ENCODE assay signal across 8 cellular contexts in the genomic region with DNA sequence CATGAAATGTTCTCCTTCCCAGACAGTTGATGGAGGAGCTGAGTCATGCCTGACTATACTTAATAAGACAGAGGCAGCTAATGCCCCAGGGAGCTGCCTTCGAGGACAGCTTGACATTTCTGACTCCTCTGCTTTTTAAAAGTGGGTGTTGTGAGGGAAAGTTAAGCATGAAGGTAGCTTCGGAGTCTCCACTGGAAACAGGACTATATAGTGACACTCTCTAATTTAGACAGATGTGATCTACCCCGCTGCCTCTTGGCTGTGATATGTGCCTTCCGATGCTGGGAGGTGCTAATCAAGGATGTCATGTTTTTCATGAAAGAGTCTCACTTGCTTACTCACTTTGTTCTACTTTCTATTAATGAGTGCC.
DNase-seq lines count a peak whose midpoint lies in the region; ATAC-seq and TF ChIP-seq lines count a peak whose summit lies in the region.

No MANE protein-coding gene starts in this region.

- H3K4me3 Mint-ChIP-seq in CD14-positive monocyte = no peak overlapping the region
- H3K4me3 Mint-ChIP-seq in activated T-cell treated with anti-CD3 and anti-CD28 coated beads, Interleukin-2, amount 50 U/mL, for 72 hours = peak overlapping the region; percentile 67

- H3K9me3 ChIP-seq in left lung (no peaks in the 10 kb centered on the region), gastrocnemius medialis (no peaks in the 10 kb centered on the region)

- in situ Hi-C loops in gastrocnemius medialis (cut with MboI; ENCODE audit: low sequenced_read_pairs in 4 of 4) = no loop called here

- DNase-seq in CD14-positive monocyte (ENCODE audit: low spot score) (no peak), left lung (no peak), gastrocnemius medialis (no peak), left colon (no peak)
- peak; percentile 37 to 40 for DNase-seq in activated T-cell treated with anti-CD3 and anti-CD28 coated beads, Interleukin-2, amount 50 U/mL, for 72 hours

- no peaks in the 10 kb centered on the region for H3K36me3 ChIP-seq in left lung
- no peaks in the 10 kb centered on the region for H3K36me3 ChIP-seq in gastrocnemius medialis

- TF ChIP-seq POLR2A in gastrocnemius medialis (IDR thresholded peaks at IDR 0.05) = no peak

- TF ChIP-seq CTCF in CD14-positive monocyte (IDR thresholded peaks at IDR 0.05) (no peak), left lung (IDR thresholded peaks at IDR 0.05) (no peak), gastrocnemius medialis (IDR thresholded peaks at IDR 0.05 in 4 of 5, conservative IDR thresholded peaks at IDR 0.05 in 1 of 5) (no peak)

- H3K4me1 ChIP-seq in left lung (peaks cover 0 to 40% of the 10 kb centered on the region in 2 donors), gastrocnemius medialis (no peaks in the 10 kb centered on the region)

- intact Hi-C loops in CD14-positive monocyte (cut with micrococcal nuclease) (loop anchor here (2.0 to 5.0 kb wide), 2 partner anchors 30 to 36 kb away; no protein-coding TSS in a partner anchor), left lung (cut with DNase I) (no loop called here), gastrocnemius medialis (cut with DNase I; ENCODE audit: low total_unique reads) (loop anchor here (1.0 kb wide), 1 partner anchor 47 kb away; no protein-coding TSS in a partner anchor), left colon (cut with DNase I, micrococcal nuclease) (no loop called here)

- peak; percentile 94 for ATAC-seq in GM19395 (IDR thresholded peaks at IDR 0.05; ENCODE audit: unreplicated experiment)
- ATAC-seq in HG03571 (IDR thresholded peaks at IDR 0.05; ENCODE audit: unreplicated experiment) = peak; percentile 96
- ATAC-seq in activated T-cell treated with anti-CD3 and anti-CD28 coated beads, Interleukin-2, amount 50 U/mL, for 72 hours (replicated peaks in 1 of 2) = peak; percentile 63 to 64
- peak; percentile 59 for ATAC-seq in left lung
- ATAC-seq in gastrocnemius medialis = no peak
- ATAC-seq in GM21576 (IDR thresholded peaks at IDR 0.05; ENCODE audit: unreplicated experiment) = no peak
- no peak for ATAC-seq in left colon

- H3K27me3 Mint-ChIP-seq in CD14-positive monocyte (ENCODE audit: low read depth in 3 of 3) = peaks cover 0 to 3% (median 1%) of the 10 kb centered on the region in 3 donors
- no peaks in the 10 kb centered on the region for H3K27me3 Mint-ChIP-seq in activated T-cell treated with anti-CD3 and anti-CD28 coated beads, Interleukin-2, amount 50 U/mL, for 72 hours (ENCODE audit: low read depth)

- H3K27me3 ChIP-seq in left lung (no peaks in the 10 kb centered on the region), gastrocnemius medialis (no peaks in the 10 kb centered on the region)

- peak overlapping the region; percentile 63 to 92 (median 91) for H3K27ac Mint-ChIP-seq in CD14-positive monocyte
- H3K27ac Mint-ChIP-seq in activated T-cell treated with anti-CD3 and anti-CD28 coated beads, Interleukin-2, amount 50 U/mL, for 72 hours = peak overlapping the region; percentile 89

- H3K4me3 ChIP-seq in left lung (no peak overlapping the region), gastrocnemius medialis (no peak overlapping the region)

- H3K36me3 Mint-ChIP-seq in CD14-positive monocyte = peaks cover 7 to 23% of the 10 kb centered on the region in 2 donors
- peaks cover 0 to 7% of the 10 kb centered on the region in 2 donors for H3K36me3 Mint-ChIP-seq in activated T-cell treated with anti-CD3 and anti-CD28 coated beads, Interleukin-2, amount 50 U/mL, for 72 hours (ENCODE audit: insufficient read depth in 2 of 2)

- H3K4me1 Mint-ChIP-seq in CD14-positive monocyte = peaks cover 43% of the 10 kb centered on the region
- peaks cover 62% of the 10 kb centered on the region for H3K4me1 Mint-ChIP-seq in activated T-cell treated with anti-CD3 and anti-CD28 coated beads, Interleukin-2, amount 50 U/mL, for 72 hours (ENCODE audit: low read depth)

- H3K27ac ChIP-seq in left lung (peak overlapping the region in 1 of 2 donors; percentile 55), gastrocnemius medialis (no peak overlapping the region)

- H3K9me3 Mint-ChIP-seq in CD14-positive monocyte = no peaks in the 10 kb centered on the region
- peaks cover 0 to 2% of the 10 kb centered on the region in 2 donors for H3K9me3 Mint-ChIP-seq in activated T-cell treated with anti-CD3 and anti-CD28 coated beads, Interleukin-2, amount 50 U/mL, for 72 hours

Comparison
In these comparisons a context has a peak if more than half of its experiments do, and no peak if none do; other contexts are left out.
1. DNase-seq: peak in activated T-cell treated with anti-CD3 and anti-CD28 coated beads, Interleukin-2, amount 50 U/mL, for 72 hours (2 of 2); none in CD14-positive monocyte (single experiment), left lung (0 of 2), gastrocnemius medialis (0 of 2) and left colon (0 of 2).
2. H3K4me3 Mint-ChIP-seq: peak in activated T-cell treated with anti-CD3 and anti-CD28 coated beads, Interleukin-2, amount 50 U/mL, for 72 hours (2 of 2); none in CD14-positive monocyte (0 of 2).
3. ATAC-seq: peak in GM19395 (single experiment), HG03571 (single experiment), activated T-cell treated with anti-CD3 and anti-CD28 coated beads, Interleukin-2, amount 50 U/mL, for 72 hours (2 of 2) and left lung (single experiment); none in gastrocnemius medialis (0 of 2), GM21576 (single experiment) and left colon (single experiment).
4. intact Hi-C loops: an anchor here in CD14-positive monocyte (2.0 to 5.0 kb wide) and gastrocnemius medialis (1.0 kb wide); none called in left lung and left colon.